ENCODE assay signal across 8 cellular contexts in the genomic region with DNA sequence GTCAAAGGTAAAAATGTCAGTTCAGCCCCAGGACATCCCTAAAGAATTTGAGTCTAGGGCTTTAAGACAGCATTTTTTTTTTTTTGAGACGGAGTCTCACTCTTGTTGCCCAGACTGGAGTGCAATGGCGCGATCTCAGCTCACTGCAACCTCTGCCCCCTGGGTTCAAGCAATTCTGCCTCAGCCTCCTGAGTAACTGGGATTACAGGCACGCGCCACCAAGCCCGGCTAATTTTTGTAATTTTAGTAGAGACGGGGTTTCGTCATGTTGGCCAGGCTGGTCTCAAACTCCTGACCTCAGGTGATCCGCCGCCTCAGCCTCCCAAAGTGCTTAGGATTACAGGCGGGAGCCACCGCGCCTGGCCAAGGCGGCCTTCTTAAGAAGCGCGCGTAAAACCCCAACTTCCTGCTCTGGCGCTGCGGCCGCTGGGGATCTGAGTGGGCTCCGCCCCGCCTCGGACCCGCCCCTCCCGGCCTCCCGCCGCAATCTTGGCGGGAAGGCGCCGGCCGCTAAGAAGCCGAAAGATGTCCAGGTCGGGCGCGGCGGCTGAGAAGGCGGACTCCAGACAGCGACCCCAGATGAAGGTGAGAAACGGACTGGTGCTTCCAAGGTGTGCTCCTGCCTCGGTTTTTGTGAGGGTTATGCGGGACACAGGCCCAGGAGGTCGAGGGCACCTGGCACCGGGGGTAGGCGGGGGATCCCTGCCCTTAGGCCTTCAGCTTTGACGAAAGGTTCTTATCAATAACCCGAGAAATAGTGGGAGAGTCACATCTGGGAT. TPM values are rescaled to one million over a fixed set of nuclear protein-coding genes. Genes with fewer than 3 reads are reported as not detected.
DNase-seq lines count a peak whose midpoint lies in the region; ATAC-seq and TF ChIP-seq lines count a peak whose summit lies in the region.
"Not testable (repeated sequence)": the region's sequence is repeated elsewhere in the genome, so short reads cannot be mapped to it uniquely, and the experiment has no call there.

A gene (plus strand): TSS at position 495 of the 779 bp plus-strand sequence. CDS start 31 bp downstream, at position 526.

- WGBS in spleen, 5 donors = 3 to 15% (median 5%) methylated on average over 13 to 46 of the region's 46 CpGs

- intact Hi-C loops in spleen (cut with DNase I; ENCODE audit: low total_unique reads) = not testable (repeated sequence)

- not testable (repeated sequence) for H3K9me3 ChIP-seq in spleen

- not testable (repeated sequence) for TF ChIP-seq CTCF in spleen (IDR thresholded peaks at IDR 0.05 in 8 of 11, conservative IDR thresholded peaks at IDR 0.05 in 3 of 11)

- peak in 1 of 3 donors; percentile 25 for TF ChIP-seq POLR2A in spleen (IDR thresholded peaks at IDR 0.05)

- H3K4me1 ChIP-seq in spleen = peaks cover 30 to 93% (median 64%) of the 10 kb centered on the region in 6 donors

- DNase-seq in AG08395 (ENCODE audit: low spot score) = peak; percentile 87
- peak; percentile 72 for DNase-seq in NCI-H524 treated with DMSO at 0.1 percent for 48 hours (lab: John Stamatoyannopoulos, UW)
- DNase-seq in activated CD4-positive, alpha-beta T cell treated with anti-CD3 and anti-CD28 coated beads for 24 hours (ENCODE audit: low read depth in 2 of 2) = peak; percentile 58 to 80
- DNase-seq in cerebellum (ENCODE audit: low spot score) = peak; percentile 75
- DNase-seq in islet precursor cell = peak; percentile 88
- DNase-seq in spleen = peak; percentile 94

- peak; percentile 62 for ATAC-seq in GM19023 (IDR thresholded peaks at IDR 0.05; ENCODE audit: unreplicated experiment)
- ATAC-seq in HG03460 (IDR thresholded peaks at IDR 0.05; ENCODE audit: unreplicated experiment) = peak; percentile 49

- peaks cover 0 to 26% (median 0%) of the 10 kb centered on the region in 6 donors for H3K36me3 ChIP-seq in spleen

- peak within 1 kb of the TSS; percentile 48 to 80 (median 60) for H3K4me3 ChIP-seq in spleen

- H3K27me3 ChIP-seq in spleen (replicated peaks in 1 of 7) = not testable (repeated sequence)

- H3K27ac ChIP-seq in spleen = peak within 1 kb of the TSS; percentile 58 to 87 (median 78)

RNA-seq across cellular contexts. Expression of the gene that starts here (rescaled TPM):
- total RNA-seq in cerebellum = 12.6 TPM
- total RNA-seq in spleen = 10 to 100 TPM in 1 of 7 donors, 1 to 10 TPM in 6; 4.7 to 16.3 (median 6.8) TPM
- polyA plus RNA-seq in spleen = 1 to 10 TPM; 1.5 to 5.2 (median 2.7) TPM

Comparison
In these comparisons a context has a peak if more than half of its experiments do, and no peak if none do; other contexts are left out.
1. Peak in every context shown above with its lines: DNase-seq, ATAC-seq, H3K4me3 ChIP-seq and H3K27ac ChIP-seq.